20 cellular contexts compared by ENCODE assay signal in genomic region chr11:61377461-61378160, GRCh38. TPM values are rescaled to one million over a fixed set of nuclear protein-coding genes. Genes with fewer than 3 reads are reported as not detected.
DNase-seq lines count a peak whose midpoint lies in the region; ATAC-seq and TF ChIP-seq lines count a peak whose summit lies in the region.
"Had no signal": no experiment of that assay in that cellular context is flagged by ENCODE, and none has a peak within 500 bp of the region (broad histone marks: within the 10 kb centered on the region; RNA-seq: fewer than 3 reads in every experiment).

No MANE protein-coding gene starts in this region.

- peak overlapping the region; percentile 77; the same call in 1 of the 2 replicates for H4K91ac ChIP-seq in IMR-90 (ENCODE audit: insufficient read depth, low read depth, low read length)

- 100% methylated on average over 1 of the region's 6 CpGs; no CpG with 5 or more reads in 1 of the 2 experiments for WGBS in IMR-90 (ENCODE audit: extremely low coverage in 2 of 2, insufficient read length in 1 of 2), 2 experiments

- H3K27ac ChIP-seq in IMR-90 (ENCODE audit: insufficient read depth, low read length) = peak overlapping the region; percentile 87

- H2AK9ac ChIP-seq in IMR-90 (replicated peaks; ENCODE audit: low read depth, low read length, poor library complexity) = peak overlapping the region; percentile 91

- H3K27me3 Mint-ChIP-seq in chondrocyte (ENCODE audit: low read depth) = no peaks in the 10 kb centered on the region
- H3K27me3 Mint-ChIP-seq in activated naive CD4-positive, alpha-beta T cell treated with anti-CD3 and anti-CD28 coated beads for 36 hours (ENCODE audit: low read depth) = no peaks in the 10 kb centered on the region
- H3K27me3 Mint-ChIP-seq: activated naive CD4-positive, alpha-beta T cell treated with anti-CD3 and anti-CD28 coated beads, Interleukin-2, amount 50 U/mL, for 24 hours; central memory CD8-positive, alpha-beta T cell; stimulated activated naive CD8-positive, alpha-beta T cell treated with anti-CD3 and anti-CD28 coated beads, Interleukin-15, amount 100 ng/mL, for 72 hours had no signal

- H3K9me1 ChIP-seq in IMR-90 (ENCODE audit: insufficient read depth, low read length) = peaks cover 3% of the 10 kb centered on the region; the same call in 1 of the 2 replicates

- H2BK5ac ChIP-seq in IMR-90 (ENCODE audit: low read depth, low read length, poor library complexity, severe bottlenecking) = peak overlapping the region; percentile 93

- no peak overlapping the region for H3K9ac ChIP-seq in IMR-90 (ENCODE audit: low read depth, low read length)

- H4K20me1 ChIP-seq in IMR-90 (ENCODE audit: insufficient read depth, low read length) = no peaks in the 10 kb centered on the region; the same call in 1 of the 2 replicates

- TF ChIP-seq CTCF in AG10803 (conservative IDR thresholded peaks at IDR 0.05; ENCODE audit: low read length) = no peak
- no peak for TF ChIP-seq CTCF in IMR-90 (conservative IDR thresholded peaks at IDR 0.05; ENCODE audit: low read depth, low read length)
- no peak for TF ChIP-seq CTCF in chondrocyte (IDR thresholded peaks at IDR 0.05)

- peak overlapping the region; percentile 25 to 43; a peak in 2 of 4 replicates for H4K8ac ChIP-seq in IMR-90 (ENCODE audit: low read depth in 2 of 2, low read length in 2 of 2)

- H4K5ac ChIP-seq in IMR-90 (ENCODE audit: low read depth, low read length) = peak overlapping the region; percentile 80

- no peak overlapping the region for H3K56ac ChIP-seq in IMR-90 (ENCODE audit: extremely low read depth, insufficient read depth, low read length)

- no peaks in the 10 kb centered on the region for H3K9me3 Mint-ChIP-seq in chondrocyte (ENCODE audit: low read depth)
- peaks cover 3% of the 10 kb centered on the region for H3K9me3 Mint-ChIP-seq in activated naive CD4-positive, alpha-beta T cell treated with anti-CD3 and anti-CD28 coated beads for 36 hours
- H3K9me3 Mint-ChIP-seq: activated naive CD4-positive, alpha-beta T cell treated with anti-CD3 and anti-CD28 coated beads, Interleukin-2, amount 50 U/mL, for 24 hours; central memory CD8-positive, alpha-beta T cell; stimulated activated naive CD8-positive, alpha-beta T cell treated with anti-CD3 and anti-CD28 coated beads, Interleukin-15, amount 100 ng/mL, for 72 hours had no signal

- BruUV-seq in IMR-90 (replicated peaks; lab: Mats Ljungman, UMichigan) = no TSS peak

- peaks cover 2% of the 10 kb centered on the region for H3K36me3 Mint-ChIP-seq in chondrocyte (ENCODE audit: low read depth)
- H3K36me3 Mint-ChIP-seq in activated naive CD4-positive, alpha-beta T cell treated with anti-CD3 and anti-CD28 coated beads for 36 hours (ENCODE audit: low read depth) = peaks cover 21% of the 10 kb centered on the region

- dilution Hi-C loops in IMR-90 (cut with HindIII; ENCODE audit: low sequenced_read_pairs, unreplicated experiment) = no loop called here

- H2BK120ac ChIP-seq in IMR-90 (ENCODE audit: low read depth, low read length) = peak overlapping the region; percentile 77

- H3K23ac ChIP-seq in IMR-90 (ENCODE audit: low read depth, low read length) = peak overlapping the region; percentile 60

- ATAC-seq in IMR-90 (ENCODE audit: low read depth) (peak; percentile 48; the same call in 1 of the 2 replicates), GM19452 (IDR thresholded peaks at IDR 0.05; ENCODE audit: unreplicated experiment) (no peak), HG03045 (IDR thresholded peaks at IDR 0.05; ENCODE audit: unreplicated experiment) (no peak)
- ATAC-seq: stimulated activated naive CD8-positive, alpha-beta T cell treated with anti-CD3 and anti-CD28 coated beads, Interleukin-15, amount 100 ng/mL, for 72 hours had no signal

- H3K4ac ChIP-seq in IMR-90 (ENCODE audit: low read depth, low read length) = peak overlapping the region; percentile 90; the same call in 1 of the 2 replicates

- H3K4me2 ChIP-seq in IMR-90 (ENCODE audit: low read depth, low read length) = no peak overlapping the region; the same call in 1 of the 2 replicates

- no peak for TF ChIP-seq RAD21 in IMR-90 (IDR thresholded peaks at IDR 0.05; ENCODE audit: low read length)

- intact Hi-C loops in IMR-90 (cut with micrococcal nuclease) = loop anchor here (1.0 kb wide), 1 partner anchor 8 kb away; no protein-coding TSS in a partner anchor
- intact Hi-C loops in activated naive CD4-positive, alpha-beta T cell treated with anti-CD3 and anti-CD28 coated beads for 36 hours (cut with micrococcal nuclease) = no loop called here

- H3K27me3 ChIP-seq in IMR-90 (ENCODE audit: control insufficient read depth, insufficient read depth, low read length) = no peaks in the 10 kb centered on the region
- H3K27me3 ChIP-seq: MG63 had no signal

- peaks cover 33% of the 10 kb centered on the region for H3K4me1 Mint-ChIP-seq in chondrocyte (ENCODE audit: low read depth)
- no peaks in the 10 kb centered on the region for H3K4me1 Mint-ChIP-seq in activated naive CD4-positive, alpha-beta T cell treated with anti-CD3 and anti-CD28 coated beads for 36 hours (ENCODE audit: low read depth)
- H3K4me1 Mint-ChIP-seq: activated naive CD4-positive, alpha-beta T cell treated with anti-CD3 and anti-CD28 coated beads, Interleukin-2, amount 50 U/mL, for 24 hours; central memory CD8-positive, alpha-beta T cell; endodermal cell; stimulated activated naive CD8-positive, alpha-beta T cell treated with anti-CD3 and anti-CD28 coated beads, Interleukin-15, amount 100 ng/mL, for 72 hours had no signal

- peak overlapping the region; percentile 90 for H2BK20ac ChIP-seq in IMR-90 (ENCODE audit: low read depth, low read length)

- H3K4me1 ChIP-seq in IMR-90 (ENCODE audit: control insufficient read depth, insufficient read depth, low read length) = peaks cover 11% of the 10 kb centered on the region

- peaks cover 0 to 4% of the 10 kb centered on the region in 2 experiments; a peak in 2 of 4 replicates for H3K79me1 ChIP-seq in IMR-90 (ENCODE audit: low read depth in 1 of 2, low read length in 2 of 2)

- no peak overlapping the region for H3K4me3 Mint-ChIP-seq in chondrocyte (ENCODE audit: unreplicated experiment)
- H3K4me3 Mint-ChIP-seq in activated naive CD4-positive, alpha-beta T cell treated with anti-CD3 and anti-CD28 coated beads for 36 hours = no peak overlapping the region
- H3K4me3 Mint-ChIP-seq: activated naive CD4-positive, alpha-beta T cell treated with anti-CD3 and anti-CD28 coated beads, Interleukin-2, amount 50 U/mL, for 24 hours; central memory CD8-positive, alpha-beta T cell; endodermal cell; nephron; stimulated activated naive CD8-positive, alpha-beta T cell treated with anti-CD3 and anti-CD28 coated beads, Interleukin-15, amount 100 ng/mL, for 72 hours had no signal

- in situ Hi-C loops in IMR-90 (cut with MboI; ENCODE audit: low sequenced_read_pairs) = no loop called here

- H3K4me3 ChIP-seq in AG10803 (ENCODE audit: low read length) (no peak overlapping the region), IMR-90 (ENCODE audit: insufficient read depth, low read depth, low read length) (no peak overlapping the region)
- H3K4me3 ChIP-seq: lung, MG63 had no signal

- no peak overlapping the region for H2AFZ ChIP-seq in IMR-90 (replicated peaks; ENCODE audit: low read length, poor library complexity)

- POLR2A ChIA-PET in IMR-90 (lab: Charles Lee; ENCODE audit: unreplicated experiment) = no interaction called here

- no peaks in the 10 kb centered on the region; the same call in 1 of the 2 replicates for H3K36me3 ChIP-seq in IMR-90 (ENCODE audit: control insufficient read depth, insufficient read depth, low read length)

- H3K9me3 ChIP-seq in IMR-90 (ENCODE audit: control insufficient read depth, insufficient read depth, low read length) = 0 out of 2 replicates have a peak, but pooled peaks cover 2% of the 10 kb centered on the region
- H3K9me3 ChIP-seq: MG63 had no signal

- peak overlapping the region; percentile 75 for H3K14ac ChIP-seq in IMR-90 (replicated peaks; ENCODE audit: low read depth, low read length)

- H3K27ac Mint-ChIP-seq in chondrocyte (ENCODE audit: unreplicated experiment) = peak overlapping the region; percentile 89
- no peak overlapping the region for H3K27ac Mint-ChIP-seq in activated naive CD4-positive, alpha-beta T cell treated with anti-CD3 and anti-CD28 coated beads for 36 hours
- H3K27ac Mint-ChIP-seq: activated naive CD4-positive, alpha-beta T cell treated with anti-CD3 and anti-CD28 coated beads, Interleukin-2, amount 50 U/mL, for 24 hours; endodermal cell; stimulated activated naive CD8-positive, alpha-beta T cell treated with anti-CD3 and anti-CD28 coated beads, Interleukin-15, amount 100 ng/mL, for 72 hours had no signal

- H2AK5ac ChIP-seq in IMR-90 (ENCODE audit: low read depth, low read length) = peak overlapping the region; percentile 63

- H2BK15ac ChIP-seq in IMR-90 (ENCODE audit: low read depth, low read length) = peak overlapping the region; percentile 85; the same call in 2 of the 3 replicates

- TF ChIP-seq POLR2A in IMR-90 (IDR thresholded peaks at IDR 0.05; ENCODE audit: low read depth, low read length) = no peak

- CTCF ChIA-PET in IMR-90 (lab: Yijun Ruan, JAX) = no interaction called here
- CTCF ChIA-PET in activated naive CD4-positive, alpha-beta T cell treated with anti-CD3 and anti-CD28 coated beads for 36 hours (lab: Charles Lee) = interaction anchor here (3.6 kb wide), 1 partner anchor 41 kb away, joined by 15 read pairs; no protein-coding TSS in a partner anchor

- DNase-seq in AG10803 (ENCODE audit: low read depth) (peak; percentile 60), IMR-90 (peak; percentile 78), chondrocyte (ENCODE audit: low spot score) (no peak), myocyte (ENCODE audit: low read depth) (peak; percentile 38), T-helper 9 cell (no peak)
- DNase-seq in activated naive CD4-positive, alpha-beta T cell treated with anti-CD3 and anti-CD28 coated beads for 36 hours = no peak
- DNase-seq: Calu3; endodermal cell; H7; MG63; NCI-H2029 treated with DMSO at 0.1 percent for 48 hours; NCI-H524 treated with DMSO at 0.1 percent for 48 hours; OCI-M1; stimulated activated naive CD8-positive, alpha-beta T cell treated with anti-CD3 and anti-CD28 coated beads, Interleukin-15, amount 100 ng/mL, for 72 hours had no signal

- peak overlapping the region; percentile 67 for H3K18ac ChIP-seq in IMR-90 (ENCODE audit: low read depth, low read length)

RNA-seq across cellular contexts. Expression of gene TMEM216, which starts 14.8 kb away (rescaled TPM):
- total RNA-seq in IMR-90 (2012; rRNA removed) (10.0 TPM in 2 replicates), chondrocyte (9.3 to 14.4 TPM (median 9.8 TPM) in 3 replicates), myocyte (6.7 and 17.1 TPM in 2 replicates)
- 16.5 and 17.2 TPM in 2 replicates for polyA plus RNA-seq in IMR-90 (2012; rRNA removed)
- polyA plus RNA-seq in IMR-90 (2012; cell fraction: cytosol; rRNA removed) = 18.0 and 75.6 TPM in 2 replicates
- 7.7 and 17.1 TPM in 2 replicates for polyA plus RNA-seq in IMR-90 (2012; cell fraction: nucleus; rRNA removed; ENCODE audit: low replicate concordance)
- polyA plus RNA-seq in myocyte (2012) = 9.4 TPM
- 1 to 10 TPM; 5.5 to 6.3 TPM for total RNA-seq in activated naive CD4-positive, alpha-beta T cell treated with anti-CD3 and anti-CD28 coated beads for 36 hours

RNA-seq across cellular contexts. Expression of gene TMEM138, which starts 15.4 kb away (rescaled TPM):
- total RNA-seq in IMR-90 (2012; rRNA removed) (16.7 and 16.8 TPM in 2 replicates), chondrocyte (39.2 to 60.0 TPM (median 46.7 TPM) in 3 replicates), myocyte (42.5 and 54.2 TPM in 2 replicates)
- polyA plus RNA-seq in IMR-90 (2012; rRNA removed) = 53.2 and 55.9 TPM in 2 replicates
- polyA plus RNA-seq in IMR-90 (2012; cell fraction: cytosol; rRNA removed) = 27.1 and 40.7 TPM in 2 replicates
- polyA plus RNA-seq in IMR-90 (2012; cell fraction: nucleus; rRNA removed; ENCODE audit: low replicate concordance) = 49.7 and 117 TPM in 2 replicates
- 79.5 TPM for polyA plus RNA-seq in myocyte (2012)
- total RNA-seq in activated naive CD4-positive, alpha-beta T cell treated with anti-CD3 and anti-CD28 coated beads for 36 hours = 10 to 100 TPM; 35.6 to 41.4 TPM

RNA-seq across cellular contexts. Expression of gene CYB561A3, which starts 15.9 kb away (rescaled TPM):
- total RNA-seq in IMR-90 (2012; rRNA removed) = 13.6 and 15.3 TPM in 2 replicates
- 36.5 and 39.2 TPM in 2 replicates for polyA plus RNA-seq in IMR-90 (2012; rRNA removed)
- polyA plus RNA-seq in IMR-90 (2012; cell fraction: cytosol; rRNA removed) = 54.8 and 95.7 TPM in 2 replicates
- polyA plus RNA-seq in IMR-90 (2012; cell fraction: nucleus; rRNA removed; ENCODE audit: low replicate concordance) = 63.9 and 103 TPM in 2 replicates
- total RNA-seq in chondrocyte = 40.8 to 60.0 TPM (median 41.4 TPM) in 3 replicates
- total RNA-seq in myocyte = 104 and 126 TPM in 2 replicates
- 74.6 TPM for polyA plus RNA-seq in myocyte (2012)
- total RNA-seq in activated naive CD4-positive, alpha-beta T cell treated with anti-CD3 and anti-CD28 coated beads for 36 hours = 10 to 100 TPM; 31.7 to 31.8 TPM

RNA-seq across cellular contexts. Expression of gene TKFC, which starts 44.6 kb away (rescaled TPM):
- total RNA-seq in IMR-90 (2012; rRNA removed) (8.9 and 10.4 TPM in 2 replicates), chondrocyte (31.9 to 41.4 TPM (median 32.2 TPM) in 3 replicates), myocyte (32.1 and 37.3 TPM in 2 replicates)
- 30.8 and 33.3 TPM in 2 replicates for polyA plus RNA-seq in IMR-90 (2012; rRNA removed)
- polyA plus RNA-seq in IMR-90 (2012; cell fraction: cytosol; rRNA removed) = 21.8 and 34.0 TPM in 2 replicates
- polyA plus RNA-seq in IMR-90 (2012; cell fraction: nucleus; rRNA removed; ENCODE audit: low replicate concordance) = 87.0 and 146 TPM in 2 replicates
- 36.2 TPM for polyA plus RNA-seq in myocyte (2012)
- 100 to 1,000 TPM; 146 to 154 TPM for total RNA-seq in activated naive CD4-positive, alpha-beta T cell treated with anti-CD3 and anti-CD28 coated beads for 36 hours

RNA-seq across cellular contexts. Expression of gene DDB1, which starts 44.7 kb away (rescaled TPM):
- total RNA-seq in IMR-90 (2012; rRNA removed) (372 and 412 TPM in 2 replicates), chondrocyte (188 to 264 TPM (median 194 TPM) in 3 replicates), myocyte (329 and 379 TPM in 2 replicates)
- polyA plus RNA-seq in IMR-90 (2012; rRNA removed) = 208 and 221 TPM in 2 replicates
- polyA plus RNA-seq in IMR-90 (2012; cell fraction: cytosol; rRNA removed) = 162 and 168 TPM in 2 replicates
- 150 and 234 TPM in 2 replicates for polyA plus RNA-seq in IMR-90 (2012; cell fraction: nucleus; rRNA removed; ENCODE audit: low replicate concordance)
- polyA plus RNA-seq in myocyte (2012) = 247 TPM
- 100 to 1,000 TPM; 227 to 236 TPM for total RNA-seq in activated naive CD4-positive, alpha-beta T cell treated with anti-CD3 and anti-CD28 coated beads for 36 hours

Comparison
In these comparisons a context has a peak if more than half of its experiments do, and no peak if none do; other contexts are left out.
1. DNase-seq: peak in AG10803 (single experiment), IMR-90 (single experiment) and myocyte (single experiment); none in chondrocyte (single experiment), T-helper 9 cell (single experiment) and activated naive CD4-positive, alpha-beta T cell treated with anti-CD3 and anti-CD28 coated beads for 36 hours (single experiment).